1 cellular context compared by ENCODE assay signal in the genomic region with DNA sequence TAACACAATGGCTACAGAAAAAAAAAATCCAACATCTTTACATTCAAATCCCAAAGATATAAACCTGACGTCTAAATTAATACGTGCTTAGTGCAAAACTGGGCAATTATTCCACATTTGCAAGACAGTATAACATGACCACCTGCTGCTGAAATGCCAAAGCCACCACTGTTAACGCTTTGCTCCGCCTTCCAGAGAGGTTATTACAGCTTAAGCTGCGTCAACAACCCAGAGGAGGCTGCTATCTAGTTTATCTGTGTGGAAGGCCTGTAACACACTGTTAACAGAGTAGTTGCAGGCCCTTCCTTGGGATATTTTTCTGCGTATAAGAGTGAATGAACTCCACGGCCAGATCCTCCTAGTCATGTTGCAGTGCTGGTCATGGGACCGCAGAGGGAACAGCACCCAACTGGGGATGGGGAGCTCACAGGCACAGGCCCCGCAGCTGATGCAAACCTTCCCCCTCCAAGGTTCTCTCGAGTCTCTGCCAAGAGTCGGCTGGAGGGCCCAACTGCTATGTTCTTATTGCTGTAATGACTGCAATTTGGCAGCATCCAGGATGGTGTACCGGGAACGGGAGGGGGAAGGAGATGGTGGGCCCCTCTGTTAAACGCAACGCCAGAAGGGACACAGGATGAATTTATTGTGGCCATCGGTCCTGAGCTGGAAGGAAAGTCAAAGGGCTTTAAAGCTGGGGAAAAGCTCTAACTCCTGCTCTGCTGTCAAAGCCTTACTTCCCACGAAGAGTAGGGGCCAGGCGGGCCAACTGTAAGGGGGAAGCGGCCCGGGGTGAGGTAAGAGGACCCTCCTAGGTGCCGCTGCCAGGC.
TF ChIP-seq lines count a peak whose summit lies in the region.

No MANE protein-coding gene starts in this region.

TF ChIP-seq in HepG2, 621 proteins besides CTCF, POLR2A, EP300 and RAD21 (continued from another document and continues in another):
- TF ChIP-seq, protein P1, sequence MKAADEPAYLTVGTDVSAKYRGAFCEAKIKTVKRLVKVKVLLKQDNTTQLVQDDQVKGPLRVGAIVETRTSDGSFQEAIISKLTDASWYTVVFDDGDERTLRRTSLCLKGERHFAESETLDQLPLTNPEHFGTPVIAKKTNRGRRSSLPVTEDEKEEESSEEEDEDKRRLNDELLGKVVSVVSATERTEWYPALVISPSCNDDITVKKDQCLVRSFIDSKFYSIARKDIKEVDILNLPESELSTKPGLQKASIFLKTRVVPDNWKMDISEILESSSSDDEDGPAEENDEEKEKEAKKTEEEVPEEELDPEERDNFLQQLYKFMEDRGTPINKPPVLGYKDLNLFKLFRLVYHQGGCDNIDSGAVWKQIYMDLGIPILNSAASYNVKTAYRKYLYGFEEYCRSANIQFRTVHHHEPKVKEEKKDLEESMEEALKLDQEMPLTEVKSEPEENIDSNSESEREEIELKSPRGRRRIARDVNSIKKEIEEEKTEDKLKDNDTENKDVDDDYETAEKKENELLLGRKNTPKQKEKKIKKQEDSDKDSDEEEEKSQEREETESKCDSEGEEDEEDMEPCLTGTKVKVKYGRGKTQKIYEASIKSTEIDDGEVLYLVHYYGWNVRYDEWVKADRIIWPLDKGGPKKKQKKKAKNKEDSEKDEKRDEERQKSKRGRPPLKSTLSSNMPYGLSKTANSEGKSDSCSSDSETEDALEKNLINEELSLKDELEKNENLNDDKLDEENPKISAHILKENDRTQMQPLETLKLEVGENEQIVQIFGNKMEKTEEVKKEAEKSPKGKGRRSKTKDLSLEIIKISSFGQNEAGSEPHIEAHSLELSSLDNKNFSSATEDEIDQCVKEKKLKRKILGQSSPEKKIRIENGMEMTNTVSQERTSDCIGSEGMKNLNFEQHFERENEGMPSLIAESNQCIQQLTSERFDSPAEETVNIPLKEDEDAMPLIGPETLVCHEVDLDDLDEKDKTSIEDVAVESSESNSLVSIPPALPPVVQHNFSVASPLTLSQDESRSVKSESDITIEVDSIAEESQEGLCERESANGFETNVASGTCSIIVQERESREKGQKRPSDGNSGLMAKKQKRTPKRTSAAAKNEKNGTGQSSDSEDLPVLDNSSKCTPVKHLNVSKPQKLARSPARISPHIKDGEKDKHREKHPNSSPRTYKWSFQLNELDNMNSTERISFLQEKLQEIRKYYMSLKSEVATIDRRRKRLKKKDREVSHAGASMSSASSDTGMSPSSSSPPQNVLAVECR (CRISPR knock-in tag; IDR thresholded peaks at IDR 0.05; ENCODE audit: borderline replicate concordance): no peak
- TF ChIP-seq, protein P2, sequence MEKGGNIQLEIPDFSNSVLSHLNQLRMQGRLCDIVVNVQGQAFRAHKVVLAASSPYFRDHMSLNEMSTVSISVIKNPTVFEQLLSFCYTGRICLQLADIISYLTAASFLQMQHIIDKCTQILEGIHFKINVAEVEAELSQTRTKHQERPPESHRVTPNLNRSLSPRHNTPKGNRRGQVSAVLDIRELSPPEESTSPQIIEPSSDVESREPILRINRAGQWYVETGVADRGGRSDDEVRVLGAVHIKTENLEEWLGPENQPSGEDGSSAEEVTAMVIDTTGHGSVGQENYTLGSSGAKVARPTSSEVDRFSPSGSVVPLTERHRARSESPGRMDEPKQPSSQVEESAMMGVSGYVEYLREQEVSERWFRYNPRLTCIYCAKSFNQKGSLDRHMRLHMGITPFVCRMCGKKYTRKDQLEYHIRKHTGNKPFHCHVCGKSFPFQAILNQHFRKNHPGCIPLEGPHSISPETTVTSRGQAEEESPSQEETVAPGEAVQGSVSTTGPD (CRISPR knock-in tag; IDR thresholded peaks at IDR 0.05): no peak
- TF ChIP-seq, protein P3, sequence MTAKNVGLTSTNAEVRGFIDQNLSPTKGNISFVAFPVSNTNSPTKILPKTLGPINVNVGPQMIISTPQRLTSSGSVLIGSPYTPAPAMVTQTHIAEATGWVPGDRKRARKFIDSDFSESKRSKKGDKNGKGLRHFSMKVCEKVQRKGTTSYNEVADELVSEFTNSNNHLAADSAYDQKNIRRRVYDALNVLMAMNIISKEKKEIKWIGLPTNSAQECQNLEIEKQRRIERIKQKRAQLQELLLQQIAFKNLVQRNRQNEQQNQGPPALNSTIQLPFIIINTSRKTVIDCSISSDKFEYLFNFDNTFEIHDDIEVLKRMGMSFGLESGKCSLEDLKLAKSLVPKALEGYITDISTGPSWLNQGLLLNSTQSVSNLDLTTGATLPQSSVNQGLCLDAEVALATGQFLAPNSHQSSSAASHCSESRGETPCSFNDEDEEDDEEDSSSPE (CRISPR knock-in tag; IDR thresholded peaks at IDR 0.05): no peak
- TF ChIP-seq KLF15 (CRISPR knock-in tag; IDR thresholded peaks at IDR 0.05; ENCODE audit: borderline replicate concordance) (no peak), ATF7-NPFF (CRISPR knock-in tag; IDR thresholded peaks at IDR 0.05; ENCODE audit: low read depth) (no peak), ZNF569 (CRISPR knock-in tag; IDR thresholded peaks at IDR 0.05; ENCODE audit: borderline replicate concordance) (no peak), CBX2 (IDR thresholded peaks at IDR 0.05; ENCODE audit: low read depth, low read length) (no peak), CBX2 (CRISPR knock-in tag; IDR thresholded peaks at IDR 0.05; ENCODE audit: low read depth) (no peak), HDAC2 (CRISPR knock-in tag; IDR thresholded peaks at IDR 0.05) (peak; percentile 15; the same call in 1 of the 2 replicates), ZNF607 (CRISPR knock-in tag; IDR thresholded peaks at IDR 0.05; ENCODE audit: borderline replicate concordance) (0 out of 2 replicates have a peak, but pooled peaks have one; percentile 80), DPF2 (CRISPR knock-in tag; IDR thresholded peaks at IDR 0.05; ENCODE audit: borderline replicate concordance, low read depth) (no peak), SKI (IDR thresholded peaks at IDR 0.05; ENCODE audit: partially characterized antibody) (no peak), KMT2A (CRISPR knock-in tag; IDR thresholded peaks at IDR 0.05) (peak; percentile 35; the same call in 1 of the 2 replicates), IRX3 (CRISPR knock-in tag; IDR thresholded peaks at IDR 0.05; ENCODE audit: borderline replicate concordance, low read depth) (no peak), ZNF484 (CRISPR knock-in tag; IDR thresholded peaks at IDR 0.05; ENCODE audit: borderline replicate concordance, low read depth) (no peak), ZNF761 (CRISPR knock-in tag; conservative IDR thresholded peaks at IDR 0.05) (no peak), CBX5 (CRISPR knock-in tag; IDR thresholded peaks at IDR 0.05; ENCODE audit: borderline replicate concordance) (no peak; the same call in 1 of the 2 replicates), NFIB (CRISPR knock-in tag; IDR thresholded peaks at IDR 0.05; ENCODE audit: borderline replicate concordance) (no peak), RARA (CRISPR knock-in tag; IDR thresholded peaks at IDR 0.05) (no peak; the same call in 1 of the 2 replicates), BORCS8-MEF2B (CRISPR knock-in tag; IDR thresholded peaks at IDR 0.05) (peak; percentile 42; the same call in 1 of the 2 replicates), SRSF1 (optimal IDR thresholded peaks at IDR 0.05; ENCODE audit: low read depth, low read length) (no peak), HNRNPK (IDR thresholded peaks at IDR 0.05; ENCODE audit: low read depth, low read length, poor library complexity, severe bottlenecking) (no peak), MBNL3 (CRISPR knock-in tag; conservative IDR thresholded peaks at IDR 0.05) (no peak), HNRNPL (IDR thresholded peaks at IDR 0.05; ENCODE audit: low read depth, low read length) (no peak; the same call in 1 of the 2 replicates), HMG20A (CRISPR knock-in tag; IDR thresholded peaks at IDR 0.05; ENCODE audit: borderline replicate concordance) (no peak), BRD4 (CRISPR knock-in tag; IDR thresholded peaks at IDR 0.05) (peak; percentile 72)
- TF ChIP-seq, protein P4, sequence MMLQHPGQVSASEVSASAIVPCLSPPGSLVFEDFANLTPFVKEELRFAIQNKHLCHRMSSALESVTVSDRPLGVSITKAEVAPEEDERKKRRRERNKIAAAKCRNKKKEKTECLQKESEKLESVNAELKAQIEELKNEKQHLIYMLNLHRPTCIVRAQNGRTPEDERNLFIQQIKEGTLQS (CRISPR knock-in tag; IDR thresholded peaks at IDR 0.05): no peak
- TF ChIP-seq, protein P5, sequence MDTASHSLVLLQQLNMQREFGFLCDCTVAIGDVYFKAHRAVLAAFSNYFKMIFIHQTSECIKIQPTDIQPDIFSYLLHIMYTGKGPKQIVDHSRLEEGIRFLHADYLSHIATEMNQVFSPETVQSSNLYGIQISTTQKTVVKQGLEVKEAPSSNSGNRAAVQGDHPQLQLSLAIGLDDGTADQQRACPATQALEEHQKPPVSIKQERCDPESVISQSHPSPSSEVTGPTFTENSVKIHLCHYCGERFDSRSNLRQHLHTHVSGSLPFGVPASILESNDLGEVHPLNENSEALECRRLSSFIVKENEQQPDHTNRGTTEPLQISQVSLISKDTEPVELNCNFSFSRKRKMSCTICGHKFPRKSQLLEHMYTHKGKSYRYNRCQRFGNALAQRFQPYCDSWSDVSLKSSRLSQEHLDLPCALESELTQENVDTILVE (CRISPR knock-in tag; IDR thresholded peaks at IDR 0.05): no peak
- TF ChIP-seq, protein P6, sequence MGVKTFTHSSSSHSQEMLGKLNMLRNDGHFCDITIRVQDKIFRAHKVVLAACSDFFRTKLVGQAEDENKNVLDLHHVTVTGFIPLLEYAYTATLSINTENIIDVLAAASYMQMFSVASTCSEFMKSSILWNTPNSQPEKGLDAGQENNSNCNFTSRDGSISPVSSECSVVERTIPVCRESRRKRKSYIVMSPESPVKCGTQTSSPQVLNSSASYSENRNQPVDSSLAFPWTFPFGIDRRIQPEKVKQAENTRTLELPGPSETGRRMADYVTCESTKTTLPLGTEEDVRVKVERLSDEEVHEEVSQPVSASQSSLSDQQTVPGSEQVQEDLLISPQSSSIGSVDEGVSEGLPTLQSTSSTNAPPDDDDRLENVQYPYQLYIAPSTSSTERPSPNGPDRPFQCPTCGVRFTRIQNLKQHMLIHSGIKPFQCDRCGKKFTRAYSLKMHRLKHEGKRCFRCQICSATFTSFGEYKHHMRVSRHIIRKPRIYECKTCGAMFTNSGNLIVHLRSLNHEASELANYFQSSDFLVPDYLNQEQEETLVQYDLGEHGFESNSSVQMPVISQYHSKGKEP (CRISPR knock-in tag; IDR thresholded peaks at IDR 0.05): no peak
- TF ChIP-seq, protein P7, sequence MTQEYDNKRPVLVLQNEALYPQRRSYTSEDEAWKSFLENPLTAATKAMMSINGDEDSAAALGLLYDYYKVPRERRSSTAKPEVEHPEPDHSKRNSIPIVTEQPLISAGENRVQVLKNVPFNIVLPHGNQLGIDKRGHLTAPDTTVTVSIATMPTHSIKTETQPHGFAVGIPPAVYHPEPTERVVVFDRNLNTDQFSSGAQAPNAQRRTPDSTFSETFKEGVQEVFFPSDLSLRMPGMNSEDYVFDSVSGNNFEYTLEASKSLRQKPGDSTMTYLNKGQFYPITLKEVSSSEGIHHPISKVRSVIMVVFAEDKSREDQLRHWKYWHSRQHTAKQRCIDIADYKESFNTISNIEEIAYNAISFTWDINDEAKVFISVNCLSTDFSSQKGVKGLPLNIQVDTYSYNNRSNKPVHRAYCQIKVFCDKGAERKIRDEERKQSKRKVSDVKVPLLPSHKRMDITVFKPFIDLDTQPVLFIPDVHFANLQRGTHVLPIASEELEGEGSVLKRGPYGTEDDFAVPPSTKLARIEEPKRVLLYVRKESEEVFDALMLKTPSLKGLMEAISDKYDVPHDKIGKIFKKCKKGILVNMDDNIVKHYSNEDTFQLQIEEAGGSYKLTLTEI (CRISPR knock-in tag; conservative IDR thresholded peaks at IDR 0.05): no peak
- TF ChIP-seq, protein P8, sequence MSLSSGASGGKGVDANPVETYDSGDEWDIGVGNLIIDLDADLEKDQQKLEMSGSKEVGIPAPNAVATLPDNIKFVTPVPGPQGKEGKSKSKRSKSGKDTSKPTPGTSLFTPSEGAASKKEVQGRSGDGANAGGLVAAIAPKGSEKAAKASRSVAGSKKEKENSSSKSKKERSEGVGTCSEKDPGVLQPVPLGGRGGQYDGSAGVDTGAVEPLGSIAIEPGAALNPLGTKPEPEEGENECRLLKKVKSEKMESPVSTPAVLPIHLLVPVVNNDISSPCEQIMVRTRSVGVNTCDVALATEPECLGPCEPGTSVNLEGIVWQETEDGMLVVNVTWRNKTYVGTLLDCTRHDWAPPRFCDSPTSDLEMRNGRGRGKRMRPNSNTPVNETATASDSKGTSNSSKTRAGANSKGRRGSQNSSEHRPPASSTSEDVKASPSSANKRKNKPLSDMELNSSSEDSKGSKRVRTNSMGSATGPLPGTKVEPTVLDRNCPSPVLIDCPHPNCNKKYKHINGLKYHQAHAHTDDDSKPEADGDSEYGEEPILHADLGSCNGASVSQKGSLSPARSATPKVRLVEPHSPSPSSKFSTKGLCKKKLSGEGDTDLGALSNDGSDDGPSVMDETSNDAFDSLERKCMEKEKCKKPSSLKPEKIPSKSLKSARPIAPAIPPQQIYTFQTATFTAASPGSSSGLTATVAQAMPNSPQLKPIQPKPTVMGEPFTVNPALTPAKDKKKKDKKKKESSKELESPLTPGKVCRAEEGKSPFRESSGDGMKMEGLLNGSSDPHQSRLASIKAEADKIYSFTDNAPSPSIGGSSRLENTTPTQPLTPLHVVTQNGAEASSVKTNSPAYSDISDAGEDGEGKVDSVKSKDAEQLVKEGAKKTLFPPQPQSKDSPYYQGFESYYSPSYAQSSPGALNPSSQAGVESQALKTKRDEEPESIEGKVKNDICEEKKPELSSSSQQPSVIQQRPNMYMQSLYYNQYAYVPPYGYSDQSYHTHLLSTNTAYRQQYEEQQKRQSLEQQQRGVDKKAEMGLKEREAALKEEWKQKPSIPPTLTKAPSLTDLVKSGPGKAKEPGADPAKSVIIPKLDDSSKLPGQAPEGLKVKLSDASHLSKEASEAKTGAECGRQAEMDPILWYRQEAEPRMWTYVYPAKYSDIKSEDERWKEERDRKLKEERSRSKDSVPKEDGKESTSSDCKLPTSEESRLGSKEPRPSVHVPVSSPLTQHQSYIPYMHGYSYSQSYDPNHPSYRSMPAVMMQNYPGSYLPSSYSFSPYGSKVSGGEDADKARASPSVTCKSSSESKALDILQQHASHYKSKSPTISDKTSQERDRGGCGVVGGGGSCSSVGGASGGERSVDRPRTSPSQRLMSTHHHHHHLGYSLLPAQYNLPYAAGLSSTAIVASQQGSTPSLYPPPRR (CRISPR knock-in tag; IDR thresholded peaks at IDR 0.05; ENCODE audit: borderline replicate concordance): no peak
- TF ChIP-seq, protein P9, sequence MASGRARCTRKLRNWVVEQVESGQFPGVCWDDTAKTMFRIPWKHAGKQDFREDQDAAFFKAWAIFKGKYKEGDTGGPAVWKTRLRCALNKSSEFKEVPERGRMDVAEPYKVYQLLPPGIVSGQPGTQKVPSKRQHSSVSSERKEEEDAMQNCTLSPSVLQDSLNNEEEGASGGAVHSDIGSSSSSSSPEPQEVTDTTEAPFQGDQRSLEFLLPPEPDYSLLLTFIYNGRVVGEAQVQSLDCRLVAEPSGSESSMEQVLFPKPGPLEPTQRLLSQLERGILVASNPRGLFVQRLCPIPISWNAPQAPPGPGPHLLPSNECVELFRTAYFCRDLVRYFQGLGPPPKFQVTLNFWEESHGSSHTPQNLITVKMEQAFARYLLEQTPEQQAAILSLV (CRISPR knock-in tag; IDR thresholded peaks at IDR 0.05; ENCODE audit: borderline replicate concordance): no peak; the same call in 1 of the 2 replicates
- TF ChIP-seq, protein P10, sequence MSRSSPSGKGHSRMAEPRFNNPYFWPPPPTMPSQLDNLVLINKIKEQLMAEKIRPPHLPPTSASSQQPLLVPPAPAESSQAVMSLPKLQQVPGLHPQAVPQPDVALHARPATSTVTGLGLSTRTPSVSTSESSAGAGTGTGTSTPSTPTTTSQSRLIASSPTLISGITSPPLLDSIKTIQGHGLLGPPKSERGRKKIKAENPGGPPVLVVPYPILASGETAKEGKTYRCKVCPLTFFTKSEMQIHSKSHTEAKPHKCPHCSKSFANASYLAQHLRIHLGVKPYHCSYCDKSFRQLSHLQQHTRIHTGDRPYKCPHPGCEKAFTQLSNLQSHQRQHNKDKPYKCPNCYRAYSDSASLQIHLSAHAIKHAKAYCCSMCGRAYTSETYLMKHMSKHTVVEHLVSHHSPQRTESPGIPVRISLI (CRISPR knock-in tag; IDR thresholded peaks at IDR 0.05; ENCODE audit: borderline replicate concordance): no peak
